In the genomic region with DNA sequence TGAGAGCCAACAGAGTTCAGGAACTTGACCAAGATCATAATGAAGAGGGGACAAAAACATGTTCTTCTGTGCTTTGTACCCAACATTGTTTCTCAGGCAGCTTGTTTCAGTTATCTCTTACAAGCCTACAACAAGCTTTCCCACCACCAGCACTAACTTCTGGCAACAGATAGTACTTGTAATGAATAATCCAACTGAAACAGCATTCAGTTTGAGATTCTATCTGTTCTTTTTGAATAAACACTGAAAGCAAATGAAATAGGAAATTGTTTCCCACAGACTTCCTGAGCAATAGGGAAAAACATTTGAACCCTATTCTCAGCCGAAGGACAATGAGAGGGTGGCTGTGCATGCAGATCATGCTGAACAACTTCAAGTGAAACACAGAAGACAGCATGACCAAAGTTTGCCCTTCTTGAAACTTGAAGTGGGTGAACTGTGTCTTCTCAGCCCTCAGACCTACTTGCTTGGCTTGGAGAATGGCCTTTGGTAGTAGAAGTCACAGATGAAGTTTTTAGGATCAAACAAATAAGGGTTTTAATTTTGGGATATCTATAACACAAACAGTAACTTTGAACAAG, we compare ENCODE assay signal across 19 cellular contexts. TPM values are rescaled to one million over a fixed set of nuclear protein-coding genes. Genes with fewer than 3 reads are reported as not detected.
"Had no signal": no experiment of that assay in that cellular context is flagged by ENCODE, and none has a peak within 500 bp of the region (broad histone marks: within the 10 kb centered on the region; RNA-seq: fewer than 3 reads in every experiment).

No MANE protein-coding gene starts in this region.

- H3K4me1 Mint-ChIP-seq: activated CD4-positive, alpha-beta T cell treated with anti-CD3 and anti-CD28 coated beads, Interleukin-2, amount 10 ng/mL, durations not matched to agents 7 days and 5 days; activated naive CD4-positive, alpha-beta T cell treated with anti-CD3 and anti-CD28 coated beads, Interleukin-2, amount 10 ng/mL, durations not matched to agents 7 days and 5 days; activated naive CD8-positive, alpha-beta T cell treated with anti-CD3 and anti-CD28 coated beads, Interleukin-2, amount 50 U/mL, for 24 hours had no signal

- H3K4me3 ChIP-seq: esophagus squamous epithelium, tibial nerve had no signal

- DNase-seq: activated CD4-positive, alpha-beta T cell treated with anti-CD3 and anti-CD28 coated beads, Interleukin-2, amount 10 ng/mL, durations not matched to agents 7 days and 5 days; activated CD8-positive, alpha-beta T cell treated with anti-CD3 and anti-CD28 coated beads, Interleukin-2, amount 10 ng/mL, durations not matched to agents 7 days and 5 days; activated effector memory CD4-positive, alpha-beta T cell treated with Interleukin-2 at 50 U/mL for 16 hours; activated naive CD4-positive, alpha-beta T cell treated with anti-CD3 and anti-CD28 coated beads, Interleukin-2, amount 10 ng/mL, durations not matched to agents 7 days and 5 days; activated naive CD8-positive, alpha-beta T cell treated with anti-CD3 and anti-CD28 coated beads, Interleukin-2, amount 50 U/mL, for 24 hours; activated T-cell treated with anti-CD3 and anti-CD28 coated beads, Interleukin-2, amount 50 U/mL, for 24 hours; anterior cingulate cortex; brain microvascular endothelial cell; central memory CD4-positive, alpha-beta T cell; esophagus squamous epithelium; mammary epithelial cell; occipital lobe; posterior cingulate gyrus; stimulated activated CD4-positive, alpha-beta T cell treated with anti-CD3 and anti-CD28 coated beads, Interleukin-2, amount 100 ng/mL, for 24 hours; stimulated activated naive CD8-positive, alpha-beta T cell treated with anti-CD3 and anti-CD28 coated beads, Interleukin-15, Interleukin-2, amounts not matched to agents 100 U/mL and 50 U/mL, for 24 hours; T1000 had no signal

- ATAC-seq: activated CD4-positive, CD25-positive, alpha-beta regulatory T cell treated with anti-CD3 and anti-CD28 coated beads, Interleukin-2, amount 50 U/mL, for 24 hours; activated CD8-positive, alpha-beta T cell treated with anti-CD3 and anti-CD28 coated beads, Interleukin-2, amount 10 ng/mL, durations not matched to agents 7 days and 5 days; activated naive CD8-positive, alpha-beta T cell treated with anti-CD3 and anti-CD28 coated beads, Interleukin-2, amount 50 U/mL, for 24 hours; stimulated activated naive CD8-positive, alpha-beta T cell treated with anti-CD3 and anti-CD28 coated beads, Interleukin-15, Interleukin-2, amounts not matched to agents 100 U/mL and 50 U/mL, for 24 hours had no signal

- H3K27ac Mint-ChIP-seq: activated CD4-positive, alpha-beta T cell treated with anti-CD3 and anti-CD28 coated beads, Interleukin-2, amount 10 ng/mL, durations not matched to agents 7 days and 5 days; activated CD8-positive, alpha-beta T cell treated with anti-CD3 and anti-CD28 coated beads, Interleukin-2, amount 10 ng/mL, durations not matched to agents 7 days and 5 days; activated naive CD4-positive, alpha-beta T cell treated with anti-CD3 and anti-CD28 coated beads, Interleukin-2, amount 10 ng/mL, durations not matched to agents 7 days and 5 days; activated naive CD8-positive, alpha-beta T cell treated with anti-CD3 and anti-CD28 coated beads, Interleukin-2, amount 50 U/mL, for 24 hours; activated T-cell treated with anti-CD3 and anti-CD28 coated beads, Interleukin-2, amount 50 U/mL, for 24 hours had no signal

- H3K36me3 Mint-ChIP-seq: activated naive CD4-positive, alpha-beta T cell treated with anti-CD3 and anti-CD28 coated beads, Interleukin-2, amount 10 ng/mL, durations not matched to agents 7 days and 5 days had no signal

- H3K4me3 Mint-ChIP-seq: activated CD4-positive, alpha-beta T cell treated with anti-CD3 and anti-CD28 coated beads, Interleukin-2, amount 10 ng/mL, durations not matched to agents 7 days and 5 days; activated CD8-positive, alpha-beta T cell treated with anti-CD3 and anti-CD28 coated beads, Interleukin-2, amount 10 ng/mL, durations not matched to agents 7 days and 5 days; activated naive CD4-positive, alpha-beta T cell treated with anti-CD3 and anti-CD28 coated beads, Interleukin-2, amount 10 ng/mL, durations not matched to agents 7 days and 5 days; activated naive CD8-positive, alpha-beta T cell treated with anti-CD3 and anti-CD28 coated beads, Interleukin-2, amount 50 U/mL, for 24 hours; activated T-cell treated with anti-CD3 and anti-CD28 coated beads, Interleukin-2, amount 50 U/mL, for 24 hours had no signal

- H3K9me3 Mint-ChIP-seq: activated naive CD4-positive, alpha-beta T cell treated with anti-CD3 and anti-CD28 coated beads, Interleukin-2, amount 10 ng/mL, durations not matched to agents 7 days and 5 days; activated naive CD8-positive, alpha-beta T cell treated with anti-CD3 and anti-CD28 coated beads, Interleukin-2, amount 50 U/mL, for 24 hours; activated T-cell treated with anti-CD3 and anti-CD28 coated beads, Interleukin-2, amount 50 U/mL, for 24 hours had no signal

RNA-seq across cellular contexts. Expression of gene HOOK1, which starts 11.2 kb away (rescaled TPM):
- total RNA-seq: myocyte had no signal
